In the genomic region with DNA sequence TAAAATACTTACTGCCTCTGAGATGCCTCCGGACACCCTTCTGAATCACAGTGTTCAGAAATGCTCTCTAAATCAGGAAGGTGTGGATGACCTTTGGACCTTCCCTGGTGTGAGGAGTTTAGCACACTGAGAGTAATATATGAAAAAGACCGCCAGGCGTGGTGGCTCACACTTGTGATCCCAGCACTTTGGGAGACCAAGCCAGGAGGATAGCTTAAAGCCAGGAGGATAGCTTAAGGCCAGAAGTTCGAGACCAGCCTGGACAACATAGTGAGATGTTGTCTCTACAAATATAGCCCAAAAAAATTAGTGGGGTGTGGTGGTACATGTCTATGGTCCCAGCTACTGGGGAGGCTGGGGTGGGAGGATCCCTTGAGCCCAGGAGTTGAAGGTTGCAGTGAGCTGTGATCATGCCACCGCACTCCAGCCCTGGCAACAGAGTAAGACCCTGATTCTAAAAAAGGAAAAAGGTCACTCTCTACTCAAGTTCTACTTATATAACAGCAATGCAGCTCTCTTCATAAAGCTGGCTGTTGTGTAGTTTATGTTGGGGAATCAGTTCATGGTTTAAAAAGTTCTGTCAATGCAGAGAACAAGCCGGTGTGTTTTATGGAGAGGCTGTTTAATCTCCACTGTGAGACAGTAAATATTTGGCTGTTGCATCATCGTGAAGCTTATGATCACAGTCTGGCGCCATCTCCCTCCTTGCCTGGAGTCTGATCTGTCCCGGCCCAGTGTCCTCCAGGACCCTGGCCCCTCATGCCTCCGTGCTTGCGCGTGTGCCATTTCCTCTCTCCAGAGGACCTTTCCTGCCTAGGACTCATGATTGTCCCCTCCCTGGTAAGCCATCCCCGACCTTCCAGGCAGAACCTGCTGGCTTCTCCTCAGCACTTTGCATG, we compare ENCODE assay signal across 1 cellular context.
TF ChIP-seq lines count a peak whose summit lies in the region.

No MANE protein-coding gene starts in this region.

TF ChIP-seq in HepG2, 621 proteins besides CTCF, POLR2A, EP300 and RAD21 (continued from another document and continues in another):
- TF ChIP-seq, protein P1, sequence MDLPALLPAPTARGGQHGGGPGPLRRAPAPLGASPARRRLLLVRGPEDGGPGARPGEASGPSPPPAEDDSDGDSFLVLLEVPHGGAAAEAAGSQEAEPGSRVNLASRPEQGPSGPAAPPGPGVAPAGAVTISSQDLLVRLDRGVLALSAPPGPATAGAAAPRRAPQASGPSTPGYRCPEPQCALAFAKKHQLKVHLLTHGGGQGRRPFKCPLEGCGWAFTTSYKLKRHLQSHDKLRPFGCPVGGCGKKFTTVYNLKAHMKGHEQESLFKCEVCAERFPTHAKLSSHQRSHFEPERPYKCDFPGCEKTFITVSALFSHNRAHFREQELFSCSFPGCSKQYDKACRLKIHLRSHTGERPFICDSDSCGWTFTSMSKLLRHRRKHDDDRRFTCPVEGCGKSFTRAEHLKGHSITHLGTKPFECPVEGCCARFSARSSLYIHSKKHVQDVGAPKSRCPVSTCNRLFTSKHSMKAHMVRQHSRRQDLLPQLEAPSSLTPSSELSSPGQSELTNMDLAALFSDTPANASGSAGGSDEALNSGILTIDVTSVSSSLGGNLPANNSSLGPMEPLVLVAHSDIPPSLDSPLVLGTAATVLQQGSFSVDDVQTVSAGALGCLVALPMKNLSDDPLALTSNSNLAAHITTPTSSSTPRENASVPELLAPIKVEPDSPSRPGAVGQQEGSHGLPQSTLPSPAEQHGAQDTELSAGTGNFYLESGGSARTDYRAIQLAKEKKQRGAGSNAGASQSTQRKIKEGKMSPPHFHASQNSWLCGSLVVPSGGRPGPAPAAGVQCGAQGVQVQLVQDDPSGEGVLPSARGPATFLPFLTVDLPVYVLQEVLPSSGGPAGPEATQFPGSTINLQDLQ (CRISPR knock-in tag; IDR thresholded peaks at IDR 0.05), result no peak
- TF ChIP-seq PRPF4 (IDR thresholded peaks at IDR 0.05; ENCODE audit: low read depth, low read length, poor library complexity, severe bottlenecking), result no peak
- no peak for TF ChIP-seq FOXA1 (IDR thresholded peaks at IDR 0.05)
- TF ChIP-seq FOXA1 (CRISPR knock-in tag; IDR thresholded peaks at IDR 0.05), result peak; percentile 95
- peak; percentile 94 for TF ChIP-seq ZNF136 (CRISPR knock-in tag; IDR thresholded peaks at IDR 0.05; ENCODE audit: low read depth)
- peak; percentile 98 for TF ChIP-seq CEBPB (IDR thresholded peaks at IDR 0.05; ENCODE audit: borderline replicate concordance, low read depth, low read length)
- peak; percentile 95 for TF ChIP-seq RFXAP (CRISPR knock-in tag; IDR thresholded peaks at IDR 0.05; ENCODE audit: borderline replicate concordance)
- no peak for TF ChIP-seq REL (CRISPR knock-in tag; conservative IDR thresholded peaks at IDR 0.05)
- TF ChIP-seq JUN (CRISPR knock-in tag; IDR thresholded peaks at IDR 0.05), result peak; percentile 66; the same call in 1 of the 2 replicates
- no peak for TF ChIP-seq ZNF138 (CRISPR knock-in tag; IDR thresholded peaks at IDR 0.05; ENCODE audit: low read depth)
- TF ChIP-seq ZNF121 (CRISPR knock-in tag; IDR thresholded peaks at IDR 0.05), result peak; percentile 71; the same call in 1 of the 2 replicates
- TF ChIP-seq, protein P2, sequence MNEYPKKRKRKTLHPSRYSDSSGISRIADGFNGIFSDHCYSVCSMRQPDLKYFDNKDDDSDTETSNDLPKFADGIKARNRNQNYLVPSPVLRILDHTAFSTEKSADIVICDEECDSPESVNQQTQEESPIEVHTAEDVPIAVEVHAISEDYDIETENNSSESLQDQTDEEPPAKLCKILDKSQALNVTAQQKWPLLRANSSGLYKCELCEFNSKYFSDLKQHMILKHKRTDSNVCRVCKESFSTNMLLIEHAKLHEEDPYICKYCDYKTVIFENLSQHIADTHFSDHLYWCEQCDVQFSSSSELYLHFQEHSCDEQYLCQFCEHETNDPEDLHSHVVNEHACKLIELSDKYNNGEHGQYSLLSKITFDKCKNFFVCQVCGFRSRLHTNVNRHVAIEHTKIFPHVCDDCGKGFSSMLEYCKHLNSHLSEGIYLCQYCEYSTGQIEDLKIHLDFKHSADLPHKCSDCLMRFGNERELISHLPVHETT (CRISPR knock-in tag; conservative IDR thresholded peaks at IDR 0.05), result no peak
- 0 out of 2 replicates have a peak, but pooled peaks have one; percentile 42 for TF ChIP-seq YEATS4 (CRISPR knock-in tag; IDR thresholded peaks at IDR 0.05; ENCODE audit: borderline replicate concordance)
- TF ChIP-seq, protein P3, sequence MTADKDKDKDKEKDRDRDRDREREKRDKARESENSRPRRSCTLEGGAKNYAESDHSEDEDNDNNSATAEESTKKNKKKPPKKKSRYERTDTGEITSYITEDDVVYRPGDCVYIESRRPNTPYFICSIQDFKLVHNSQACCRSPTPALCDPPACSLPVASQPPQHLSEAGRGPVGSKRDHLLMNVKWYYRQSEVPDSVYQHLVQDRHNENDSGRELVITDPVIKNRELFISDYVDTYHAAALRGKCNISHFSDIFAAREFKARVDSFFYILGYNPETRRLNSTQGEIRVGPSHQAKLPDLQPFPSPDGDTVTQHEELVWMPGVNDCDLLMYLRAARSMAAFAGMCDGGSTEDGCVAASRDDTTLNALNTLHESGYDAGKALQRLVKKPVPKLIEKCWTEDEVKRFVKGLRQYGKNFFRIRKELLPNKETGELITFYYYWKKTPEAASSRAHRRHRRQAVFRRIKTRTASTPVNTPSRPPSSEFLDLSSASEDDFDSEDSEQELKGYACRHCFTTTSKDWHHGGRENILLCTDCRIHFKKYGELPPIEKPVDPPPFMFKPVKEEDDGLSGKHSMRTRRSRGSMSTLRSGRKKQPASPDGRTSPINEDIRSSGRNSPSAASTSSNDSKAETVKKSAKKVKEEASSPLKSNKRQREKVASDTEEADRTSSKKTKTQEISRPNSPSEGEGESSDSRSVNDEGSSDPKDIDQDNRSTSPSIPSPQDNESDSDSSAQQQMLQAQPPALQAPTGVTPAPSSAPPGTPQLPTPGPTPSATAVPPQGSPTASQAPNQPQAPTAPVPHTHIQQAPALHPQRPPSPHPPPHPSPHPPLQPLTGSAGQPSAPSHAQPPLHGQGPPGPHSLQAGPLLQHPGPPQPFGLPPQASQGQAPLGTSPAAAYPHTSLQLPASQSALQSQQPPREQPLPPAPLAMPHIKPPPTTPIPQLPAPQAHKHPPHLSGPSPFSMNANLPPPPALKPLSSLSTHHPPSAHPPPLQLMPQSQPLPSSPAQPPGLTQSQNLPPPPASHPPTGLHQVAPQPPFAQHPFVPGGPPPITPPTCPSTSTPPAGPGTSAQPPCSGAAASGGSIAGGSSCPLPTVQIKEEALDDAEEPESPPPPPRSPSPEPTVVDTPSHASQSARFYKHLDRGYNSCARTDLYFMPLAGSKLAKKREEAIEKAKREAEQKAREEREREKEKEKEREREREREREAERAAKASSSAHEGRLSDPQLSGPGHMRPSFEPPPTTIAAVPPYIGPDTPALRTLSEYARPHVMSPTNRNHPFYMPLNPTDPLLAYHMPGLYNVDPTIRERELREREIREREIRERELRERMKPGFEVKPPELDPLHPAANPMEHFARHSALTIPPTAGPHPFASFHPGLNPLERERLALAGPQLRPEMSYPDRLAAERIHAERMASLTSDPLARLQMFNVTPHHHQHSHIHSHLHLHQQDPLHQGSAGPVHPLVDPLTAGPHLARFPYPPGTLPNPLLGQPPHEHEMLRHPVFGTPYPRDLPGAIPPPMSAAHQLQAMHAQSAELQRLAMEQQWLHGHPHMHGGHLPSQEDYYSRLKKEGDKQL (CRISPR knock-in tag; IDR thresholded peaks at IDR 0.05; ENCODE audit: low read depth), result peak; percentile 89
- TF ChIP-seq, protein P4, sequence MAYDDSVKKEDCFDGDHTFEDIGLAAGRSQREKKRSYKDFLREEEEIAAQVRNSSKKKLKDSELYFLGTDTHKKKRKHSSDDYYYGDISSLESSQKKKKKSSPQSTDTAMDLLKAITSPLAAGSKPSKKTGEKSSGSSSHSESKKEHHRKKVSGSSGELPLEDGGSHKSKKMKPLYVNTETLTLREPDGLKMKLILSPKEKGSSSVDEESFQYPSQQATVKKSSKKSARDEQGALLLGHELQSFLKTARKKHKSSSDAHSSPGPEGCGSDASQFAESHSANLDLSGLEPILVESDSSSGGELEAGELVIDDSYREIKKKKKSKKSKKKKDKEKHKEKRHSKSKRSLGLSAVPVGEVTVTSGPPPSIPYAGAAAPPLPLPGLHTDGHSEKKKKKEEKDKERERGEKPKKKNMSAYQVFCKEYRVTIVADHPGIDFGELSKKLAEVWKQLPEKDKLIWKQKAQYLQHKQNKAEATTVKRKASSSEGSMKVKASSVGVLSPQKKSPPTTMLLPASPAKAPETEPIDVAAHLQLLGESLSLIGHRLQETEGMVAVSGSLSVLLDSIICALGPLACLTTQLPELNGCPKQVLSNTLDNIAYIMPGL (CRISPR knock-in tag; IDR thresholded peaks at IDR 0.05; ENCODE audit: borderline replicate concordance in 1 of 2, low read depth in 1 of 2), result peak in 1 of 2 experiments; percentile 37; a peak in 1 of 4 replicates
- TF ChIP-seq ZNF343 (CRISPR knock-in tag; IDR thresholded peaks at IDR 0.05), result 0 out of 2 replicates have a peak, but pooled peaks have one; percentile 42
- TF ChIP-seq ZNF746 (CRISPR knock-in tag; IDR thresholded peaks at IDR 0.05), result peak; percentile 60; the same call in 1 of the 2 replicates
- TF ChIP-seq NBN (conservative IDR thresholded peaks at IDR 0.05), result no peak
- peak; percentile 31; the same call in 1 of the 2 replicates for TF ChIP-seq POLR2AphosphoS5 (IDR thresholded peaks at IDR 0.05; ENCODE audit: low read depth, low read length)
- TF ChIP-seq NCOR1 (IDR thresholded peaks at IDR 0.05; ENCODE audit: borderline replicate concordance, low read length), result peak; percentile 89
- TF ChIP-seq FOXJ3 (CRISPR knock-in tag; IDR thresholded peaks at IDR 0.05; ENCODE audit: borderline replicate concordance), result peak; percentile 95; the same call in 1 of the 2 replicates
- no peak for TF ChIP-seq ZNF713 (CRISPR knock-in tag; IDR thresholded peaks at IDR 0.05)
- no peak for TF ChIP-seq TOE1 (CRISPR knock-in tag; IDR thresholded peaks at IDR 0.05)
- TF ChIP-seq THYN1 (CRISPR knock-in tag; IDR thresholded peaks at IDR 0.05; ENCODE audit: borderline replicate concordance, low read depth), result 0 out of 2 replicates have a peak, but pooled peaks have one; percentile 32
- no peak for TF ChIP-seq ZBTB7A (CRISPR knock-in tag; IDR thresholded peaks at IDR 0.05)
- TF ChIP-seq TP53 (CRISPR knock-in tag; conservative IDR thresholded peaks at IDR 0.05), result 0 out of 2 replicates have a peak, but pooled peaks have one; percentile 39
- no peak for TF ChIP-seq HNRNPLL (IDR thresholded peaks at IDR 0.05; ENCODE audit: low read depth, low read length, poor library complexity, severe bottlenecking)
- no peak for TF ChIP-seq TSC22D2 (CRISPR knock-in tag; IDR thresholded peaks at IDR 0.05; ENCODE audit: borderline replicate concordance)
- peak; percentile 53; the same call in 1 of the 2 replicates for TF ChIP-seq TCF7L2 (IDR thresholded peaks at IDR 0.05; ENCODE audit: low read depth, low read length)
- TF ChIP-seq, protein P5, sequence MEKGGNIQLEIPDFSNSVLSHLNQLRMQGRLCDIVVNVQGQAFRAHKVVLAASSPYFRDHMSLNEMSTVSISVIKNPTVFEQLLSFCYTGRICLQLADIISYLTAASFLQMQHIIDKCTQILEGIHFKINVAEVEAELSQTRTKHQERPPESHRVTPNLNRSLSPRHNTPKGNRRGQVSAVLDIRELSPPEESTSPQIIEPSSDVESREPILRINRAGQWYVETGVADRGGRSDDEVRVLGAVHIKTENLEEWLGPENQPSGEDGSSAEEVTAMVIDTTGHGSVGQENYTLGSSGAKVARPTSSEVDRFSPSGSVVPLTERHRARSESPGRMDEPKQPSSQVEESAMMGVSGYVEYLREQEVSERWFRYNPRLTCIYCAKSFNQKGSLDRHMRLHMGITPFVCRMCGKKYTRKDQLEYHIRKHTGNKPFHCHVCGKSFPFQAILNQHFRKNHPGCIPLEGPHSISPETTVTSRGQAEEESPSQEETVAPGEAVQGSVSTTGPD (CRISPR knock-in tag; IDR thresholded peaks at IDR 0.05), result 0 out of 2 replicates have a peak, but pooled peaks have one; percentile 49
- TF ChIP-seq, protein P6, sequence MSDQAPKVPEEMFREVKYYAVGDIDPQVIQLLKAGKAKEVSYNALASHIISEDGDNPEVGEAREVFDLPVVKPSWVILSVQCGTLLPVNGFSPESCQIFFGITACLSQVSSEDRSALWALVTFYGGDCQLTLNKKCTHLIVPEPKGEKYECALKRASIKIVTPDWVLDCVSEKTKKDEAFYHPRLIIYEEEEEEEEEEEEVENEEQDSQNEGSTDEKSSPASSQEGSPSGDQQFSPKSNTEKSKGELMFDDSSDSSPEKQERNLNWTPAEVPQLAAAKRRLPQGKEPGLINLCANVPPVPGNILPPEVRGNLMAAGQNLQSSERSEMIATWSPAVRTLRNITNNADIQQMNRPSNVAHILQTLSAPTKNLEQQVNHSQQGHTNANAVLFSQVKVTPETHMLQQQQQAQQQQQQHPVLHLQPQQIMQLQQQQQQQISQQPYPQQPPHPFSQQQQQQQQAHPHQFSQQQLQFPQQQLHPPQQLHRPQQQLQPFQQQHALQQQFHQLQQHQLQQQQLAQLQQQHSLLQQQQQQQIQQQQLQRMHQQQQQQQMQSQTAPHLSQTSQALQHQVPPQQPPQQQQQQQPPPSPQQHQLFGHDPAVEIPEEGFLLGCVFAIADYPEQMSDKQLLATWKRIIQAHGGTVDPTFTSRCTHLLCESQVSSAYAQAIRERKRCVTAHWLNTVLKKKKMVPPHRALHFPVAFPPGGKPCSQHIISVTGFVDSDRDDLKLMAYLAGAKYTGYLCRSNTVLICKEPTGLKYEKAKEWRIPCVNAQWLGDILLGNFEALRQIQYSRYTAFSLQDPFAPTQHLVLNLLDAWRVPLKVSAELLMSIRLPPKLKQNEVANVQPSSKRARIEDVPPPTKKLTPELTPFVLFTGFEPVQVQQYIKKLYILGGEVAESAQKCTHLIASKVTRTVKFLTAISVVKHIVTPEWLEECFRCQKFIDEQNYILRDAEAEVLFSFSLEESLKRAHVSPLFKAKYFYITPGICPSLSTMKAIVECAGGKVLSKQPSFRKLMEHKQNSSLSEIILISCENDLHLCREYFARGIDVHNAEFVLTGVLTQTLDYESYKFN (CRISPR knock-in tag; conservative IDR thresholded peaks at IDR 0.05), result peak; percentile 93
- 0 out of 2 replicates have a peak, but pooled peaks have one; percentile 41 for TF ChIP-seq ZBTB20 (CRISPR knock-in tag; IDR thresholded peaks at IDR 0.05; ENCODE audit: borderline replicate concordance, low read depth)
- no peak for TF ChIP-seq ZNF3 (CRISPR knock-in tag; IDR thresholded peaks at IDR 0.05)
- TF ChIP-seq WIZ (CRISPR knock-in tag; IDR thresholded peaks at IDR 0.05), result peak; percentile 90
- peak; percentile 48 for TF ChIP-seq MED8 (CRISPR knock-in tag; IDR thresholded peaks at IDR 0.05; ENCODE audit: insufficient replicate concordance)
- TF ChIP-seq SIN3A (IDR thresholded peaks at IDR 0.05; ENCODE audit: borderline replicate concordance, low read depth, low read length), result no peak
- peak; percentile 69; the same call in 1 of the 2 replicates for TF ChIP-seq CBX5 (CRISPR knock-in tag; IDR thresholded peaks at IDR 0.05; ENCODE audit: borderline replicate concordance)
- 0 out of 2 replicates have a peak, but pooled peaks have one; percentile 25 for TF ChIP-seq ZNF235 (CRISPR knock-in tag; IDR thresholded peaks at IDR 0.05; ENCODE audit: borderline replicate concordance)
- TF ChIP-seq, protein P7, sequence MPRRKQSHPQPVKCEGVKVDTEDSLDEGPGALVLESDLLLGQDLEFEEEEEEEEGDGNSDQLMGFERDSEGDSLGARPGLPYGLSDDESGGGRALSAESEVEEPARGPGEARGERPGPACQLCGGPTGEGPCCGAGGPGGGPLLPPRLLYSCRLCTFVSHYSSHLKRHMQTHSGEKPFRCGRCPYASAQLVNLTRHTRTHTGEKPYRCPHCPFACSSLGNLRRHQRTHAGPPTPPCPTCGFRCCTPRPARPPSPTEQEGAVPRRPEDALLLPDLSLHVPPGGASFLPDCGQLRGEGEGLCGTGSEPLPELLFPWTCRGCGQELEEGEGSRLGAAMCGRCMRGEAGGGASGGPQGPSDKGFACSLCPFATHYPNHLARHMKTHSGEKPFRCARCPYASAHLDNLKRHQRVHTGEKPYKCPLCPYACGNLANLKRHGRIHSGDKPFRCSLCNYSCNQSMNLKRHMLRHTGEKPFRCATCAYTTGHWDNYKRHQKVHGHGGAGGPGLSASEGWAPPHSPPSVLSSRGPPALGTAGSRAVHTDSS (CRISPR knock-in tag; conservative IDR thresholded peaks at IDR 0.05), result no peak
